ENCODE assay signal across 10 cellular contexts in genomic region chr6:12014027-12014872, GRCh38. TPM values are rescaled to one million over a fixed set of nuclear protein-coding genes. Genes with fewer than 3 reads are reported as not detected.
DNase-seq lines count a peak whose midpoint lies in the region; ATAC-seq and TF ChIP-seq lines count a peak whose summit lies in the region.
"Had no signal": no experiment of that assay in that cellular context is flagged by ENCODE, and none has a peak within 500 bp of the region (broad histone marks: within the 10 kb centered on the region; RNA-seq: fewer than 3 reads in every experiment).

No MANE protein-coding gene starts in this region.

- CTCF ChIA-PET in activated CD4-positive, alpha-beta memory T cell treated with anti-CD3 and anti-CD28 coated beads for 36 hours (lab: Charles Lee), result interaction anchor here (1.1 to 2.1 kb wide), 5 partner anchors 9 to 312 kb away, joined by 4 to 6 read pairs (median 5); partner anchors contain the start of gene EDN1
- CTCF ChIA-PET in activated CD4-positive, alpha-beta memory T cell treated with anti-CD3 and anti-CD28 coated beads, Interleukin-2, amount 10 ng/mL, durations not matched to agents 7 days and 5 days (lab: Charles Lee), result interaction anchor here (1.1 to 2.2 kb wide), 3 partner anchors 25 to 275 kb away, joined by 3 to 4 read pairs (median 3); no protein-coding TSS in a partner anchor

- intact Hi-C loops in activated CD4-positive, alpha-beta memory T cell treated with anti-CD3 and anti-CD28 coated beads for 36 hours (cut with micrococcal nuclease), result loop anchor here (5.0 to 10.0 kb wide), 4 partner anchors 187 to 649 kb away; no protein-coding TSS in a partner anchor

- ATAC-seq in stimulated activated naive B cell treated with anti-CD40 and anti-IgM and Interleukin-4, amounts not matched to agents 10 μg/mL and 1 μg/mL and 100 μg/mL, for 72 hours (replicated peaks), result no peak
- no peak for ATAC-seq in GM21786 (IDR thresholded peaks at IDR 0.05; ENCODE audit: unreplicated experiment)

- peaks cover 50% of the 10 kb centered on the region for H3K4me1 Mint-ChIP-seq in activated CD4-positive, alpha-beta memory T cell treated with anti-CD3 and anti-CD28 coated beads for 36 hours (ENCODE audit: low read depth)
- H3K4me1 Mint-ChIP-seq in activated CD4-positive, alpha-beta memory T cell treated with anti-CD3 and anti-CD28 coated beads, Interleukin-2, amount 10 ng/mL, durations not matched to agents 7 days and 5 days, result peaks cover 33% of the 10 kb centered on the region
- H3K4me1 Mint-ChIP-seq in stimulated activated naive B cell treated with anti-CD40 and anti-IgM and Interleukin-4, amounts not matched to agents 10 μg/mL and 1 μg/mL and 100 μg/mL, for 72 hours, result peaks cover 23 to 30% of the 10 kb centered on the region in 2 donors

- H3K4me3 ChIP-seq in WI38 (ENCODE audit: low read depth, low read length) (peak overlapping the region; percentile 81), fibroblast of villous mesenchyme (ENCODE audit: low read depth, low read length) (peak overlapping the region; percentile 86)

- peak overlapping the region; percentile 49 for H3K27ac Mint-ChIP-seq in activated CD4-positive, alpha-beta memory T cell treated with anti-CD3 and anti-CD28 coated beads for 36 hours
- H3K27ac Mint-ChIP-seq in activated CD4-positive, alpha-beta memory T cell treated with anti-CD3 and anti-CD28 coated beads, Interleukin-2, amount 10 ng/mL, durations not matched to agents 7 days and 5 days, result no peak overlapping the region
- peak overlapping the region; percentile 9 for H3K27ac Mint-ChIP-seq in stimulated activated naive B cell treated with anti-CD40 and anti-IgM and Interleukin-4, amounts not matched to agents 10 μg/mL and 1 μg/mL and 100 μg/mL, for 72 hours

- no peaks in the 10 kb centered on the region for H3K27me3 Mint-ChIP-seq in activated CD4-positive, alpha-beta memory T cell treated with anti-CD3 and anti-CD28 coated beads for 36 hours
- no peaks in the 10 kb centered on the region for H3K27me3 Mint-ChIP-seq in activated CD4-positive, alpha-beta memory T cell treated with anti-CD3 and anti-CD28 coated beads, Interleukin-2, amount 10 ng/mL, durations not matched to agents 7 days and 5 days
- H3K27me3 Mint-ChIP-seq in stimulated activated naive B cell treated with anti-CD40 and anti-IgM and Interleukin-4, amounts not matched to agents 10 μg/mL and 1 μg/mL and 100 μg/mL, for 72 hours, result no peaks in the 10 kb centered on the region

- H3K4me3 Mint-ChIP-seq in activated CD4-positive, alpha-beta memory T cell treated with anti-CD3 and anti-CD28 coated beads for 36 hours, result peak overlapping the region; percentile 29
- no peak overlapping the region for H3K4me3 Mint-ChIP-seq in activated CD4-positive, alpha-beta memory T cell treated with anti-CD3 and anti-CD28 coated beads, Interleukin-2, amount 10 ng/mL, durations not matched to agents 7 days and 5 days
- H3K4me3 Mint-ChIP-seq in stimulated activated naive B cell treated with anti-CD40 and anti-IgM and Interleukin-4, amounts not matched to agents 10 μg/mL and 1 μg/mL and 100 μg/mL, for 72 hours, result peak overlapping the region in 1 of 2 donors; percentile 21

- H3K9me3 Mint-ChIP-seq in activated CD4-positive, alpha-beta memory T cell treated with anti-CD3 and anti-CD28 coated beads for 36 hours, result peaks cover 4% of the 10 kb centered on the region
- H3K9me3 Mint-ChIP-seq in activated CD4-positive, alpha-beta memory T cell treated with anti-CD3 and anti-CD28 coated beads, Interleukin-2, amount 10 ng/mL, durations not matched to agents 7 days and 5 days, result peaks cover 7% of the 10 kb centered on the region
- peaks cover 0 to 6% of the 10 kb centered on the region in 2 donors for H3K9me3 Mint-ChIP-seq in stimulated activated naive B cell treated with anti-CD40 and anti-IgM and Interleukin-4, amounts not matched to agents 10 μg/mL and 1 μg/mL and 100 μg/mL, for 72 hours

- no peak for DNase-seq in activated CD4-positive, alpha-beta memory T cell treated with anti-CD3 and anti-CD28 coated beads for 36 hours
- DNase-seq in activated CD4-positive, alpha-beta memory T cell treated with anti-CD3 and anti-CD28 coated beads, Interleukin-2, amount 10 ng/mL, durations not matched to agents 7 days and 5 days, result no peak
- DNase-seq in fibroblast of villous mesenchyme (ENCODE audit: low read depth) (peak; percentile 73), 8988T (no peak)
- no peak for DNase-seq in stimulated activated naive B cell treated with anti-CD40 and anti-IgM and Interleukin-4, amounts not matched to agents 10 μg/mL and 1 μg/mL and 100 μg/mL, for 72 hours
- DNase-seq in stimulated activated CD4-positive, alpha-beta T cell treated with anti-CD3 and anti-CD28 coated beads, Interleukin-4, amount 100 ng/mL, for 1 hour, result no peak
- DNase-seq: lower lobe of right lung; stimulated activated CD8-positive, alpha-beta memory T cell treated with anti-CD3 and anti-CD28 coated beads, Interleukin-4, amount 100 ng/mL, for 48 hours had no signal

- no peak for TF ChIP-seq CTCF in WI38 (IDR thresholded peaks at IDR 0.05; ENCODE audit: low read depth, low read length)
- TF ChIP-seq CTCF in fibroblast of villous mesenchyme (IDR thresholded peaks at IDR 0.05; ENCODE audit: insufficient read depth, low read depth, low read length), result no peak

- POLR2A ChIA-PET in activated CD4-positive, alpha-beta memory T cell treated with anti-CD3 and anti-CD28 coated beads for 36 hours (lab: Charles Lee), result interaction anchor here (0.9 to 7.2 kb wide), 4 partner anchors 41 to 302 kb away, joined by 3 to 67 read pairs (median 3); no protein-coding TSS in a partner anchor
- POLR2A ChIA-PET in activated CD4-positive, alpha-beta memory T cell treated with anti-CD3 and anti-CD28 coated beads, Interleukin-2, amount 10 ng/mL, durations not matched to agents 7 days and 5 days (lab: Charles Lee), result interaction anchor here (1.2 kb wide), 2 partner anchors 11 to 38 kb away, joined by 3 read pairs; no protein-coding TSS in a partner anchor

- peaks cover 53% of the 10 kb centered on the region for H3K36me3 Mint-ChIP-seq in activated CD4-positive, alpha-beta memory T cell treated with anti-CD3 and anti-CD28 coated beads for 36 hours
- peaks cover 51% of the 10 kb centered on the region for H3K36me3 Mint-ChIP-seq in activated CD4-positive, alpha-beta memory T cell treated with anti-CD3 and anti-CD28 coated beads, Interleukin-2, amount 10 ng/mL, durations not matched to agents 7 days and 5 days (ENCODE audit: low read depth)
- peaks cover 34 to 47% of the 10 kb centered on the region in 2 donors for H3K36me3 Mint-ChIP-seq in stimulated activated naive B cell treated with anti-CD40 and anti-IgM and Interleukin-4, amounts not matched to agents 10 μg/mL and 1 μg/mL and 100 μg/mL, for 72 hours

RNA-seq across cellular contexts. Expression of gene HIVEP1, which starts 2.1 kb away (rescaled TPM):
- total RNA-seq in activated CD4-positive, alpha-beta memory T cell treated with anti-CD3 and anti-CD28 coated beads for 36 hours, result 10 to 100 TPM; 43.2 to 43.8 TPM
- total RNA-seq in activated CD4-positive, alpha-beta memory T cell treated with anti-CD3 and anti-CD28 coated beads, Interleukin-2, amount 10 ng/mL, durations not matched to agents 7 days and 5 days, result 10 to 100 TPM; 21.7 to 27.8 TPM
- 16.8 and 20.3 TPM in 2 replicates for total RNA-seq in fibroblast of villous mesenchyme
